In genomic region chr4:36206586-36206985, GRCh38 we compare ENCODE assay signal across 27 cellular contexts.
"Had no signal": no experiment of that assay in that cellular context is flagged by ENCODE, and none has a peak within 500 bp of the region (broad histone marks: within the 10 kb centered on the region; RNA-seq: fewer than 3 reads in every experiment).

No MANE protein-coding gene starts in this region.

- H3K27me3 Mint-ChIP-seq: activated CD4-positive, alpha-beta memory T cell treated with anti-CD3 and anti-CD28 coated beads for 36 hours; activated CD4-positive, alpha-beta T cell treated with anti-CD3 and anti-CD28 coated beads, Interleukin-2, amount 10 ng/mL, durations not matched to agents 24 days and 14 days; stimulated activated naive CD8-positive, alpha-beta T cell treated with anti-CD3 and anti-CD28 coated beads, Interleukin-15, Interleukin-2, amounts not matched to agents 100 ng/mL and 50 ng/mL, for 24 hours; T-helper 17 cell had no signal

- H3K27ac ChIP-seq: heart right ventricle, left lung, lower lobe of right lung, ovary, prostate gland, skin epidermis, tibial nerve had no signal

- H3K36me3 ChIP-seq: ovary, prostate gland, tibial nerve had no signal

- H3K4me1 ChIP-seq: lower lobe of right lung, prostate gland had no signal

- H3K4me3 ChIP-seq: heart right ventricle, left lung, lower lobe of right lung, ovary, prostate gland, skin epidermis, tibial nerve had no signal

- H3K9me3 ChIP-seq: heart right ventricle, left lung, lower lobe of right lung, ovary, prostate gland, tibial nerve had no signal

- H3K27me3 ChIP-seq: heart right ventricle, left lung, ovary, tibial nerve had no signal

- H3K27ac Mint-ChIP-seq: activated CD4-positive, alpha-beta memory T cell treated with anti-CD3 and anti-CD28 coated beads for 36 hours; activated T-helper 2 cell treated with anti-CD3 and anti-CD28 coated beads, Interferon-gamma antibody, Interleukin-2, Interleukin-4, amounts not matched to agents 10 μg/mL and 5 μg/mL and 100 μg/mL, durations not matched to agents 14 hours and 24 hours and 36 hours; endodermal cell; nephron progenitor cell; stimulated activated naive CD8-positive, alpha-beta T cell treated with anti-CD3 and anti-CD28 coated beads, Interleukin-15, Interleukin-2, amounts not matched to agents 100 ng/mL and 50 ng/mL, for 24 hours; T-helper 17 cell had no signal

- DNase-seq: activated CD4-positive, alpha-beta memory T cell treated with anti-CD3 and anti-CD28 coated beads for 36 hours; activated CD4-positive, alpha-beta T cell treated with anti-CD3 and anti-CD28 coated beads, Interleukin-2, amount 10 ng/mL, durations not matched to agents 24 days and 14 days; activated CD4-positive, CD25-positive, alpha-beta regulatory T cell treated with anti-CD3 and anti-CD28 coated beads, Interleukin-2, amount 50 U/mL, for 72 hours; activated naive CD4-positive, alpha-beta T cell; activated T-cell treated with anti-CD3 and anti-CD28 coated beads, Interleukin-2, amount 50 U/mL, for 48 hours; cortex of kidney; foreskin fibroblast; heart right ventricle; kidney glomerular epithelial cell; left lung; lower lobe of right lung; mesenchymal stem cell; nephron progenitor cell; ovary; retina; stimulated activated CD4-positive, alpha-beta T cell treated with anti-CD3 and anti-CD28 coated beads, Interleukin-12 subunit alpha, Interleukin-12 subunit beta, amount 100 ng/mL, for 4 hours; stimulated activated CD4-positive, alpha-beta T cell treated with anti-CD3 and anti-CD28 coated beads, Interleukin-4, amount 100 ng/mL, for 1 hour; T-helper 17 cell had no signal

- H3K4me3 Mint-ChIP-seq: activated CD4-positive, alpha-beta memory T cell treated with anti-CD3 and anti-CD28 coated beads for 36 hours; activated CD4-positive, alpha-beta T cell treated with anti-CD3 and anti-CD28 coated beads, Interleukin-2, amount 10 ng/mL, durations not matched to agents 24 days and 14 days; endodermal cell; nephron progenitor cell; stimulated activated naive CD8-positive, alpha-beta T cell treated with anti-CD3 and anti-CD28 coated beads, Interleukin-15, Interleukin-2, amounts not matched to agents 100 ng/mL and 50 ng/mL, for 24 hours; T-helper 17 cell had no signal

- H3K9me3 Mint-ChIP-seq: activated CD4-positive, alpha-beta memory T cell treated with anti-CD3 and anti-CD28 coated beads for 36 hours; activated CD4-positive, alpha-beta T cell treated with anti-CD3 and anti-CD28 coated beads, Interleukin-2, amount 10 ng/mL, durations not matched to agents 24 days and 14 days; activated naive CD4-positive, alpha-beta T cell treated with anti-CD3 and anti-CD28 coated beads, Interleukin-2, amount 50 U/mL, for 72 hours; activated T-helper 2 cell treated with anti-CD3 and anti-CD28 coated beads, Interferon-gamma antibody, Interleukin-2, Interleukin-4, amounts not matched to agents 10 μg/mL and 5 μg/mL and 100 μg/mL, durations not matched to agents 14 hours and 24 hours and 36 hours; endodermal cell; nephron progenitor cell; stimulated activated naive CD8-positive, alpha-beta T cell treated with anti-CD3 and anti-CD28 coated beads, Interleukin-15, Interleukin-2, amounts not matched to agents 100 ng/mL and 50 ng/mL, for 24 hours had no signal

- ATAC-seq: activated naive CD4-positive, alpha-beta T cell treated with anti-CD3 and anti-CD28 coated beads, Interleukin-2, amount 50 U/mL, for 72 hours; esophagus mucosa; heart right ventricle; left lung; lower lobe of right lung; sciatic nerve; T-helper 17 cell had no signal
